Comparison of ENCODE assay signal across 32 cellular contexts in the genomic region with DNA sequence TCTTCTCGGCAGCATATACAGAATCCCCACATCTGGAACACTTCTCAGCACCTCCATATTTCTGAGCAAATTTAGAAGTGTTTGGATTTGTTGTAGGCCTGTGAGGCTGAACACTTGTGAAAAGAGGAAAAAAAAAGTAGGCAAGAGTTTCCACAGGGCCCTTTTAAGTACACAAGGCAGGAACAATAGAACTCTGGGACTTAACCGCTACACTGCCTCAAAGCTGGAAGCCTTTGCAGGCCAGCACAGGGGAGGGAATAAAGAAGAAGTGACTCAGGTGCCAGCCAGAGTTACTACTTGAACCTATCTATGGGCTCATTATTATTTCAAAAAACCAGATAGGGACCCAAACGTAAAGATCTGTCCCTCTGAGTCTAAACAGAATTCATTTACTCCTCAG. TPM values are rescaled to one million over a fixed set of nuclear protein-coding genes. Genes with fewer than 3 reads are reported as not detected.
A peak's percentile ranks its signal among the peaks of the same experiment; 100 is the strongest.
DNase-seq lines count a peak whose midpoint lies in the region; ATAC-seq and TF ChIP-seq lines count a peak whose summit lies in the region.
"Had no signal": no experiment of that assay in that cellular context is flagged by ENCODE, and none has a peak within 500 bp of the region (broad histone marks: within the 10 kb centered on the region; RNA-seq: fewer than 3 reads in every experiment).

No MANE protein-coding gene starts in this region.

- H3K4me1 Mint-ChIP-seq in progenitor cell of endocrine pancreas (ENCODE audit: low read depth) = peaks cover 8% of the 10 kb centered on the region
- H3K4me1 Mint-ChIP-seq in CD14-positive monocyte = no peaks in the 10 kb centered on the region
- H3K4me1 Mint-ChIP-seq: CD4-positive, alpha-beta memory T cell; memory B cell had no signal

- no peak for TF ChIP-seq EP300 in esophagus muscularis mucosa (IDR thresholded peaks at IDR 0.05)

- H3K4me3 Mint-ChIP-seq in progenitor cell of endocrine pancreas (ENCODE audit: low read depth) = no peak overlapping the region
- no peak overlapping the region for H3K4me3 Mint-ChIP-seq in CD14-positive monocyte
- H3K4me3 Mint-ChIP-seq: activated CD4-positive, alpha-beta memory T cell treated with anti-CD3 and anti-CD28 coated beads for 36 hours; activated naive CD4-positive, alpha-beta T cell treated with anti-CD3 and anti-CD28 coated beads for 36 hours; CD4-positive, alpha-beta memory T cell; memory B cell; T-helper 1 cell treated with Interleukin-12 subunit alpha and Interleukin-12 subunit beta and Interleukin-4 antibody, amounts not matched to agents 30 μg/mL and 1 μg/mL, for 36 hours had no signal

- intact Hi-C loops in esophagus muscularis mucosa (cut with DNase I) = no loop called here
- intact Hi-C loops in CD14-positive monocyte (cut with micrococcal nuclease) = no loop called here

- H3K27ac ChIP-seq in BLaER1 (peak overlapping the region; percentile 50), esophagus muscularis mucosa (replicated peaks in 1 of 4) (peak overlapping the region; percentile 39 to 75 (median 50))
- H3K27ac ChIP-seq: breast epithelium, left lung, PC-9, uterus had no signal

- WGBS in esophagus muscularis mucosa = 55% methylated on average over 3 of the region's 3 CpGs

- TF ChIP-seq POLR2A in esophagus muscularis mucosa (IDR thresholded peaks at IDR 0.05; ENCODE audit: low read depth) = no peak

- H3K4me3 ChIP-seq in BLaER1 (no peak overlapping the region), esophagus muscularis mucosa (no peak overlapping the region)
- H3K4me3 ChIP-seq: breast epithelium, K562, left lung, PC-9, uterus had no signal

- H3K36me3 Mint-ChIP-seq in progenitor cell of endocrine pancreas (ENCODE audit: insufficient read depth) (peaks cover 49% of the 10 kb centered on the region), CD14-positive monocyte (peaks cover 7 to 8% of the 10 kb centered on the region in 2 donors)

- ATAC-seq in HG03565 (IDR thresholded peaks at IDR 0.05; ENCODE audit: unreplicated experiment) = no peak
- ATAC-seq in HG02759 (IDR thresholded peaks at IDR 0.05; ENCODE audit: unreplicated experiment) = no peak
- ATAC-seq in GM19328 (IDR thresholded peaks at IDR 0.05; ENCODE audit: unreplicated experiment) = no peak
- ATAC-seq: left lung, SK-N-SH treated with all-trans-retinoic acid at 6 μM for 48 hours had no signal

- H3K36me3 ChIP-seq in BLaER1 = peaks cover 64% of the 10 kb centered on the region
- H3K36me3 ChIP-seq in esophagus muscularis mucosa = peaks cover 11 to 45% (median 30%) of the 10 kb centered on the region in 4 donors
- H3K36me3 ChIP-seq: breast epithelium, uterus had no signal

- H3K9me3 ChIP-seq in BLaER1 (peaks cover 7% of the 10 kb centered on the region), esophagus muscularis mucosa (peaks cover 0 to 11% (median 5%) of the 10 kb centered on the region in 4 donors)

- TF ChIP-seq CTCF in esophagus muscularis mucosa (IDR thresholded peaks at IDR 0.05) (no peak), progenitor cell of endocrine pancreas (IDR thresholded peaks at IDR 0.05; ENCODE audit: unreplicated experiment) (no peak), CD14-positive monocyte (IDR thresholded peaks at IDR 0.05) (no peak)

- H3K27ac Mint-ChIP-seq in progenitor cell of endocrine pancreas (peak overlapping the region; percentile 88), CD14-positive monocyte (no peak overlapping the region)
- H3K27ac Mint-ChIP-seq: activated CD4-positive, alpha-beta memory T cell treated with anti-CD3 and anti-CD28 coated beads for 36 hours; activated naive CD4-positive, alpha-beta T cell treated with anti-CD3 and anti-CD28 coated beads for 36 hours; T-helper 1 cell treated with Interleukin-12 subunit alpha and Interleukin-12 subunit beta and Interleukin-4 antibody, amounts not matched to agents 30 μg/mL and 1 μg/mL, for 36 hours had no signal

- H4K20me1 ChIP-seq in BLaER1 = no peaks in the 10 kb centered on the region

- H3K4me1 ChIP-seq in BLaER1 (peaks cover 46% of the 10 kb centered on the region), esophagus muscularis mucosa (peaks cover 0 to 46% (median 45%) of the 10 kb centered on the region in 4 donors)
- H3K4me1 ChIP-seq: breast epithelium, left lung, uterus had no signal

- no peak overlapping the region; the same call in 1 of the 2 replicates for H3K9ac ChIP-seq in BLaER1

- DNase-seq in UCSD-AML1 (lab: John Stamatoyannopoulos, UW; ENCODE audit: unreplicated experiment) (peak; percentile 8), esophagus muscularis mucosa (ENCODE audit: extremely low spot score) (no peak), progenitor cell of endocrine pancreas (ENCODE audit: low spot score, unreplicated experiment) (no peak), CD14-positive monocyte (ENCODE audit: low spot score) (no peak)
- DNase-seq: activated CD4-positive, alpha-beta memory T cell treated with anti-CD3 and anti-CD28 coated beads for 36 hours; activated CD4-positive, CD25-positive, alpha-beta regulatory T cell treated with anti-CD3 and anti-CD28 coated beads, Interleukin-2, amount 50 U/mL, for 72 hours; activated CD8-positive, alpha-beta memory T cell treated with anti-CD3 and anti-CD28 coated beads, Interleukin-2, amount 50 U/mL, for 4 hours; activated naive CD4-positive, alpha-beta T cell treated with anti-CD3 and anti-CD28 coated beads for 36 hours; CD4-positive, alpha-beta memory T cell; cortex of kidney; effector memory CD4-positive, alpha-beta T cell; erythroblast; GOT3; head of caudate nucleus; left lung; NCI-H1105; NCI-H187; NCI-H2227 treated with DMSO at 0.1 percent for 48 hours; NCI-H526; NK-92 treated with Interleukin-12 subunit alpha and Interleukin-12 subunit beta, amount 100 ng/mL, for 24 hours; PC-9; stimulated activated naive CD4-positive, alpha-beta T cell; uterus had no signal

- H3K4me2 ChIP-seq in BLaER1 = peak overlapping the region; percentile 27
- H3K4me2 ChIP-seq: PC-9 had no signal

- no peaks in the 10 kb centered on the region for H3K9me3 Mint-ChIP-seq in progenitor cell of endocrine pancreas (ENCODE audit: low read depth)
- H3K9me3 Mint-ChIP-seq in CD14-positive monocyte = peaks cover 0 to 9% (median 0%) of the 10 kb centered on the region in 7 donors
- H3K9me3 Mint-ChIP-seq: activated naive CD4-positive, alpha-beta T cell treated with anti-CD3 and anti-CD28 coated beads for 36 hours; T-helper 1 cell treated with Interleukin-12 subunit alpha and Interleukin-12 subunit beta and Interleukin-4 antibody, amounts not matched to agents 30 μg/mL and 1 μg/mL, for 36 hours had no signal

- H3K27me3 ChIP-seq in BLaER1 = no peaks in the 10 kb centered on the region
- no peaks in the 10 kb centered on the region for H3K27me3 ChIP-seq in esophagus muscularis mucosa
- H3K27me3 ChIP-seq: breast epithelium, left lung, uterus had no signal

- H3K27me3 Mint-ChIP-seq in progenitor cell of endocrine pancreas = no peaks in the 10 kb centered on the region
- no peaks in the 10 kb centered on the region for H3K27me3 Mint-ChIP-seq in CD14-positive monocyte (ENCODE audit: low read depth in 3 of 3)
- H3K27me3 Mint-ChIP-seq: CD4-positive, alpha-beta memory T cell; memory B cell had no signal

RNA-seq across cellular contexts. Expression of gene CSRP2, which starts 18.5 kb away (rescaled TPM):
- total RNA-seq in esophagus muscularis mucosa (100 to 1,000 TPM in 1 of 4 donors, 10 to 100 TPM in 3; 46.1 to 129 (median 74.8) TPM), progenitor cell of endocrine pancreas (90.0 and 96.1 TPM in 2 replicates)
- under 1 TPM in 1 of 2 donors, not detected in 1; 0.07 TPM for polyA plus RNA-seq in CD14-positive monocyte
- total RNA-seq: CD4-positive, alpha-beta memory T cell had no signal
